In the genomic region with DNA sequence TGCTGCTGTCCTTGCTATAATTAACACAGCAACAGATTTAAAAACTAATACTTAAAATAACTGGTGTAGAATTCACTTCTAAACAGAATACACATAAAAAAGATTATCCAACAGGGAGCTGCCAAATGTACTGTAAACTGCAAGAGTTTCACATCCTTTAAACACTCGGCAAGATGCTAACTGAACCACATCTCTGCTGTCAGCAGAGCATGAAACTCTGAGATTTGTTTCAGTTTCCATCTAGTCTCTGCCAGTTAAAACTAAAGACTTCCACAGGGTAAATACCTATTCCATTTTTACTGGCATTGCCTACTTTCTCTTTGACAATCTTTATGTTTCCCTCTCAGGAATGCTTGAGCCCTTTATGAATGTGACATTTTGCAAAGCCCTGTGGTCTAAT, we compare ENCODE assay signal across 1 cellular context.
TF ChIP-seq lines count a peak whose summit lies in the region.

No MANE protein-coding gene starts in this region.

TF ChIP-seq in GM23338, 12 proteins besides CTCF, POLR2A, EP300 and RAD21 (continued from another document):
- TF ChIP-seq, protein P1, sequence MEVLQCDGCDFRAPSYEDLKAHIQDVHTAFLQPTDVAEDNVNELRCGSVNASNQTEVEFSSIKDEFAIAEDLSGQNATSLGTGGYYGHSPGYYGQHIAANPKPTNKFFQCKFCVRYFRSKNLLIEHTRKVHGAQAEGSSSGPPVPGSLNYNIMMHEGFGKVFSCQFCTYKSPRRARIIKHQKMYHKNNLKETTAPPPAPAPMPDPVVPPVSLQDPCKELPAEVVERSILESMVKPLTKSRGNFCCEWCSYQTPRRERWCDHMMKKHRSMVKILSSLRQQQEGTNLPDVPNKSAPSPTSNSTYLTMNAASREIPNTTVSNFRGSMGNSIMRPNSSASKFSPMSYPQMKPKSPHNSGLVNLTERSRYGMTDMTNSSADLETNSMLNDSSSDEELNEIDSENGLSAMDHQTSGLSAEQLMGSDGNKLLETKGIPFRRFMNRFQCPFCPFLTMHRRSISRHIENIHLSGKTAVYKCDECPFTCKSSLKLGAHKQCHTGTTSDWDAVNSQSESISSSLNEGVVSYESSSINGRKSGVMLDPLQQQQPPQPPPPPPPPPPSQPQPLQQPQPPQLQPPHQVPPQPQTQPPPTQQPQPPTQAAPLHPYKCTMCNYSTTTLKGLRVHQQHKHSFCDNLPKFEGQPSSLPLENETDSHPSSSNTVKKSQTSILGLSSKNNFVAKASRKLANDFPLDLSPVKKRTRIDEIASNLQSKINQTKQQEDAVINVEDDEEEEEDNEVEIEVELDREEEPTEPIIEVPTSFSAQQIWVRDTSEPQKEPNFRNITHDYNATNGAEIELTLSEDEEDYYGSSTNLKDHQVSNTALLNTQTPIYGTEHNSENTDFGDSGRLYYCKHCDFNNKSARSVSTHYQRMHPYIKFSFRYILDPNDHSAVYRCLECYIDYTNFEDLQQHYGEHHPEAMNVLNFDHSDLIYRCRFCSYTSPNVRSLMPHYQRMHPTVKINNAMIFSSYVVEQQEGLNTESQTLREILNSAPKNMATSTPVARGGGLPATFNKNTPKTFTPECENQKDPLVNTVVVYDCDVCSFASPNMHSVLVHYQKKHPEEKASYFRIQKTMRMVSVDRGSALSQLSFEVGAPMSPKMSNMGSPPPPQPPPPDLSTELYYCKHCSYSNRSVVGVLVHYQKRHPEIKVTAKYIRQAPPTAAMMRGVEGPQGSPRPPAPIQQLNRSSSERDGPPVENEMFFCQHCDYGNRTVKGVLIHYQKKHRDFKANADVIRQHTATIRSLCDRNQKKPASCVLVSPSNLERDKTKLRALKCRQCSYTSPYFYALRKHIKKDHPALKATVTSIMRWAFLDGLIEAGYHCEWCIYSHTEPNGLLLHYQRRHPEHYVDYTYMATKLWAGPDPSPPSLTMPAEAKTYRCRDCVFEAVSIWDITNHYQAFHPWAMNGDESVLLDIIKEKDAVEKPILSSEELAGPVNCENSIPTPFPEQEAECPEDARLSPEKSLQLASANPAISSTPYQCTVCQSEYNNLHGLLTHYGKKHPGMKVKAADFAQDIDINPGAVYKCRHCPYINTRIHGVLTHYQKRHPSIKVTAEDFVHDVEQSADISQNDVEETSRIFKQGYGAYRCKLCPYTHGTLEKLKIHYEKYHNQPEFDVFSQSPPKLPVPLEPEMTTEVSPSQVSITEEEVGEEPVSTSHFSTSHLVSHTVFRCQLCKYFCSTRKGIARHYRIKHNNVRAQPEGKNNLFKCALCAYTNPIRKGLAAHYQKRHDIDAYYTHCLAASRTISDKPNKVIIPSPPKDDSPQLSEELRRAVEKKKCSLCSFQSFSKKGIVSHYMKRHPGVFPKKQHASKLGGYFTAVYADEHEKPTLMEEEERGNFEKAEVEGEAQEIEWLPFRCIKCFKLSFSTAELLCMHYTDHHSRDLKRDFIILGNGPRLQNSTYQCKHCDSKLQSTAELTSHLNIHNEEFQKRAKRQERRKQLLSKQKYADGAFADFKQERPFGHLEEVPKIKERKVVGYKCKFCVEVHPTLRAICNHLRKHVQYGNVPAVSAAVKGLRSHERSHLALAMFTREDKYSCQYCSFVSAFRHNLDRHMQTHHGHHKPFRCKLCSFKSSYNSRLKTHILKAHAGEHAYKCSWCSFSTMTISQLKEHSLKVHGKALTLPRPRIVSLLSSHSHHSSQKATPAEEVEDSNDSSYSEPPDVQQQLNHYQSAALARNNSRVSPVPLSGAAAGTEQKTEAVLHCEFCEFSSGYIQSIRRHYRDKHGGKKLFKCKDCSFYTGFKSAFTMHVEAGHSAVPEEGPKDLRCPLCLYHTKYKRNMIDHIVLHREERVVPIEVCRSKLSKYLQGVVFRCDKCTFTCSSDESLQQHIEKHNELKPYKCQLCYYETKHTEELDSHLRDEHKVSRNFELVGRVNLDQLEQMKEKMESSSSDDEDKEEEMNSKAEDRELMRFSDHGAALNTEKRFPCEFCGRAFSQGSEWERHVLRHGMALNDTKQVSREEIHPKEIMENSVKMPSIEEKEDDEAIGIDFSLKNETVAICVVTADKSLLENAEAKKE (CRISPR knock-in tag; IDR thresholded peaks at IDR 0.05), result no peak
- TF ChIP-seq POLR2AphosphoS5 (IDR thresholded peaks at IDR 0.05; ENCODE audit: low read depth), result no peak
- no peak for TF ChIP-seq EZH2 (IDR thresholded peaks at IDR 0.05; ENCODE audit: low read depth, unreplicated experiment)
- TF ChIP-seq JUNB (IDR thresholded peaks at IDR 0.05; ENCODE audit: unreplicated experiment), result no peak
- TF ChIP-seq ZNF331 (CRISPR knock-in tag; IDR thresholded peaks at IDR 0.05; ENCODE audit: low read depth), result no peak
- no peak for TF ChIP-seq NANOG (IDR thresholded peaks at IDR 0.05; ENCODE audit: borderline replicate concordance)
- TF ChIP-seq, protein P2, sequence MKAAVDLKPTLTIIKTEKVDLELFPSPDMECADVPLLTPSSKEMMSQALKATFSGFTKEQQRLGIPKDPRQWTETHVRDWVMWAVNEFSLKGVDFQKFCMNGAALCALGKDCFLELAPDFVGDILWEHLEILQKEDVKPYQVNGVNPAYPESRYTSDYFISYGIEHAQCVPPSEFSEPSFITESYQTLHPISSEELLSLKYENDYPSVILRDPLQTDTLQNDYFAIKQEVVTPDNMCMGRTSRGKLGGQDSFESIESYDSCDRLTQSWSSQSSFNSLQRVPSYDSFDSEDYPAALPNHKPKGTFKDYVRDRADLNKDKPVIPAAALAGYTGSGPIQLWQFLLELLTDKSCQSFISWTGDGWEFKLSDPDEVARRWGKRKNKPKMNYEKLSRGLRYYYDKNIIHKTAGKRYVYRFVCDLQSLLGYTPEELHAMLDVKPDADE (IDR thresholded peaks at IDR 0.05), result no peak
- no peak for TF ChIP-seq STAT1 (IDR thresholded peaks at IDR 0.05; ENCODE audit: unreplicated experiment)
